11 cellular contexts compared by ENCODE assay signal in genomic region chr1:212611000-212611636, GRCh38. TPM values are rescaled to one million over a fixed set of nuclear protein-coding genes. Genes with fewer than 3 reads are reported as not detected.
DNase-seq lines count a peak whose midpoint lies in the region; ATAC-seq and TF ChIP-seq lines count a peak whose summit lies in the region.
"Had no signal": no experiment of that assay in that cellular context is flagged by ENCODE, and none has a peak within 500 bp of the region (broad histone marks: within the 10 kb centered on the region; RNA-seq: fewer than 3 reads in every experiment).

No MANE protein-coding gene starts in this region.

- intact Hi-C loops in esophagus squamous epithelium (cut with DNase I) (no loop called here), psoas muscle (cut with DNase I) (no loop called here)

- H3K4me1 Mint-ChIP-seq in activated T-cell treated with anti-CD3 and anti-CD28 coated beads, Interleukin-2, amount 50 U/mL, for 72 hours (ENCODE audit: low read depth) = peaks cover 59% of the 10 kb centered on the region
- peaks cover 43% of the 10 kb centered on the region for H3K4me1 Mint-ChIP-seq in endodermal cell

- no peak for TF ChIP-seq POLR2A in esophagus squamous epithelium (IDR thresholded peaks at IDR 0.05)

- H3K27ac ChIP-seq in SJSA1 (0 out of 2 replicates have a peak overlapping the region, but pooled peaks have one; percentile 5), endodermal cell (ENCODE audit: low read depth, low read length) (no peak overlapping the region), stomach smooth muscle (ENCODE audit: low read length) (peak overlapping the region; percentile 18), esophagus squamous epithelium (no peak overlapping the region), psoas muscle (no peak overlapping the region)
- H3K27ac ChIP-seq: esophagus muscularis mucosa had no signal

- peak overlapping the region; percentile 93 for H3K27ac Mint-ChIP-seq in activated T-cell treated with anti-CD3 and anti-CD28 coated beads, Interleukin-2, amount 50 U/mL, for 72 hours
- H3K27ac Mint-ChIP-seq in endodermal cell = no peak overlapping the region

- peaks cover 26 to 41% of the 10 kb centered on the region in 2 donors for H3K36me3 Mint-ChIP-seq in activated T-cell treated with anti-CD3 and anti-CD28 coated beads, Interleukin-2, amount 50 U/mL, for 72 hours (ENCODE audit: insufficient read depth in 2 of 2)
- peaks cover 18% of the 10 kb centered on the region for H3K36me3 Mint-ChIP-seq in endodermal cell (ENCODE audit: low read depth)

- peaks cover 27% of the 10 kb centered on the region for H3K27me3 Mint-ChIP-seq in activated T-cell treated with anti-CD3 and anti-CD28 coated beads, Interleukin-2, amount 50 U/mL, for 72 hours (ENCODE audit: low read depth)
- peaks cover 29% of the 10 kb centered on the region for H3K27me3 Mint-ChIP-seq in endodermal cell (ENCODE audit: insufficient read depth)

- H3K9me3 ChIP-seq in SJSA1 (replicated peaks) = no peaks in the 10 kb centered on the region
- no peaks in the 10 kb centered on the region for H3K9me3 ChIP-seq in endodermal cell (ENCODE audit: control insufficient read depth, low read length)
- no peaks in the 10 kb centered on the region for H3K9me3 ChIP-seq in stomach smooth muscle (ENCODE audit: control insufficient read depth in 2 of 2, low read length in 2 of 2)
- H3K9me3 ChIP-seq in esophagus squamous epithelium = no peaks in the 10 kb centered on the region
- H3K9me3 ChIP-seq in psoas muscle = no peaks in the 10 kb centered on the region
- H3K9me3 ChIP-seq: esophagus muscularis mucosa had no signal

- H3K9me3 Mint-ChIP-seq in activated T-cell treated with anti-CD3 and anti-CD28 coated beads, Interleukin-2, amount 50 U/mL, for 72 hours = no peaks in the 10 kb centered on the region
- H3K9me3 Mint-ChIP-seq in endodermal cell = no peaks in the 10 kb centered on the region

- DNase-seq in activated T-cell treated with anti-CD3 and anti-CD28 coated beads, Interleukin-2, amount 50 U/mL, for 72 hours = no peak
- DNase-seq in activated T-cell treated with anti-CD3 and anti-CD28 coated beads, Interleukin-2, amount 50 U/mL, for 48 hours = no peak
- DNase-seq in SJSA1 (ENCODE audit: low read depth in 1 of 2, low spot score in 2 of 2) (no peak), endodermal cell (no peak), esophagus squamous epithelium (lab: John Stamatoyannopoulos, UW) (no peak), psoas muscle (no peak)
- DNase-seq: anterior cingulate cortex, KG1 had no signal

- no peak overlapping the region for H3K9ac ChIP-seq in endodermal cell (ENCODE audit: extremely low read depth, low read length, poor library complexity, severe bottlenecking)
- H3K9ac ChIP-seq in stomach smooth muscle (ENCODE audit: low read length in 2 of 2) = no peak overlapping the region

- 71 to 75% methylated on average over 2 of the region's 2 CpGs for WGBS in endodermal cell (ENCODE audit: insufficient coverage in 1 of 2, insufficient read length in 1 of 2), 2 experiments
- 78 to 92% methylated on average over 2 of the region's 2 CpGs for WGBS in esophagus squamous epithelium, 2 donors
- WGBS in psoas muscle, 3 donors = 67 to 92% (median 89%) methylated on average over 2 of the region's 2 CpGs

- no peak overlapping the region for H3K4me3 ChIP-seq in SJSA1
- H3K4me3 ChIP-seq in endodermal cell (ENCODE audit: low read length) = peak overlapping the region; percentile 96
- H3K4me3 ChIP-seq in stomach smooth muscle (ENCODE audit: low read length in 2 of 2) = peak overlapping the region in 1 of 2 donors; percentile 83
- H3K4me3 ChIP-seq in esophagus squamous epithelium = peak overlapping the region in 1 of 4 donors; percentile 82
- no peak overlapping the region for H3K4me3 ChIP-seq in psoas muscle

- peak overlapping the region; percentile 95 to 98 for H3K4me3 Mint-ChIP-seq in activated T-cell treated with anti-CD3 and anti-CD28 coated beads, Interleukin-2, amount 50 U/mL, for 72 hours
- H3K4me3 Mint-ChIP-seq in endodermal cell = peak overlapping the region; percentile 75

- peaks cover 62% of the 10 kb centered on the region for H3K4me1 ChIP-seq in SJSA1 (replicated peaks)
- H3K4me1 ChIP-seq in endodermal cell (ENCODE audit: control insufficient read depth, insufficient read depth, low read length) = peaks cover 11% of the 10 kb centered on the region
- H3K4me1 ChIP-seq in stomach smooth muscle (ENCODE audit: control insufficient read depth, insufficient read depth, low read length) = peaks cover 38% of the 10 kb centered on the region
- peaks cover 12 to 61% (median 26%) of the 10 kb centered on the region in 3 donors for H3K4me1 ChIP-seq in esophagus squamous epithelium
- H3K4me1 ChIP-seq in psoas muscle = peaks cover 24% of the 10 kb centered on the region

- TF ChIP-seq CTCF in endodermal cell (conservative IDR thresholded peaks at IDR 0.05) = no peak
- TF ChIP-seq CTCF in esophagus squamous epithelium (IDR thresholded peaks at IDR 0.05) = no peak
- no peak for TF ChIP-seq CTCF in psoas muscle (IDR thresholded peaks at IDR 0.05)

- ATAC-seq in activated T-cell treated with anti-CD3 and anti-CD28 coated beads, Interleukin-2, amount 50 U/mL, for 72 hours (replicated peaks in 1 of 2) = no peak
- ATAC-seq in HG03521 (IDR thresholded peaks at IDR 0.05; ENCODE audit: unreplicated experiment) = no peak
- ATAC-seq in psoas muscle = no peak

- H3K27me3 ChIP-seq in SJSA1 (replicated peaks) (peaks cover 15% of the 10 kb centered on the region), endodermal cell (ENCODE audit: control insufficient read depth, insufficient read depth, low read length, poor library complexity, severe bottlenecking) (peaks cover 10% of the 10 kb centered on the region), stomach smooth muscle (ENCODE audit: control insufficient read depth in 1 of 2, insufficient read depth in 2 of 2, low read length in 2 of 2) (peaks cover 19% of the 10 kb centered on the region in 2 donors), esophagus squamous epithelium (peaks cover 0 to 43% (median 0%) of the 10 kb centered on the region in 4 donors), psoas muscle (ENCODE audit: insufficient read depth in 3 of 3, low read length in 2 of 3) (peaks cover 0 to 16% (median 11%) of the 10 kb centered on the region in 3 donors)

- H3K36me3 ChIP-seq in SJSA1 = peaks cover 22% of the 10 kb centered on the region
- H3K36me3 ChIP-seq in endodermal cell (ENCODE audit: control insufficient read depth, insufficient read depth, low read length) = peaks cover 34% of the 10 kb centered on the region
- peaks cover 6 to 7% of the 10 kb centered on the region in 2 donors for H3K36me3 ChIP-seq in stomach smooth muscle (ENCODE audit: control insufficient read depth in 2 of 2, insufficient read depth in 2 of 2, low read length in 2 of 2)
- H3K36me3 ChIP-seq in esophagus squamous epithelium = peaks cover 0 to 15% (median 0%) of the 10 kb centered on the region in 3 donors
- peaks cover 0 to 21% of the 10 kb centered on the region in 2 donors for H3K36me3 ChIP-seq in psoas muscle (ENCODE audit: insufficient read depth in 1 of 2, low read depth in 1 of 2)

RNA-seq across cellular contexts. Expression of gene ATF3, which starts 2.6 kb away (rescaled TPM):
- total RNA-seq in activated T-cell treated with anti-CD3 and anti-CD28 coated beads, Interleukin-2, amount 50 U/mL, for 72 hours = 100 to 1,000 TPM in 1 of 2 donors, 10 to 100 TPM in 1; 96.3 to 107 TPM
- total RNA-seq in SJSA1 (2014; rRNA removed; shearing (Covaris generic)) = 10.1 and 14.9 TPM in 2 replicates
- total RNA-seq in endodermal cell = 10 to 100 TPM; 12.6 to 24.0 TPM
- 26.0 TPM for polyA plus RNA-seq in endodermal cell (2013, experiment 1 of 2)
- polyA plus RNA-seq in endodermal cell (2013, experiment 2 of 2) = 20.3 TPM
- total RNA-seq in esophagus squamous epithelium = 1 to 10 TPM; 2.1 to 6.5 (median 3.0) TPM
- 10 to 100 TPM; 13.5 to 51.3 (median 26.3) TPM for total RNA-seq in psoas muscle
- 10 to 100 TPM in 2 of 3 donors, 1 to 10 TPM in 1; 6.6 to 29.2 (median 10.1) TPM for polyA plus RNA-seq in psoas muscle

Comparison
In these comparisons a context has a peak if more than half of its experiments do, and no peak if none do; other contexts are left out.
1. H3K27ac ChIP-seq: peak in SJSA1 (single experiment) and stomach smooth muscle (single experiment); none in endodermal cell (single experiment), esophagus squamous epithelium (0 of 4) and psoas muscle (single experiment).